ENCODE assay signal across 8 cellular contexts in genomic region chr2:1769703-1770422, GRCh38. TPM values are rescaled to one million over a fixed set of nuclear protein-coding genes. Genes with fewer than 3 reads are reported as not detected.
DNase-seq lines count a peak whose midpoint lies in the region; ATAC-seq lines count a peak whose summit lies in the region.

No MANE protein-coding gene starts in this region.

- DNase-seq in AG08395 (ENCODE audit: low spot score), result peak; percentile 48
- peak; percentile 53 for DNase-seq in NAMALWA (ENCODE audit: low spot score)
- DNase-seq in SK-N-DZ (ENCODE audit: low spot score), result peak; percentile 73
- peak; percentile 72 for DNase-seq in cerebellar cortex (ENCODE audit: low spot score)
- peak; percentile 81 for DNase-seq in kidney tubule cell (ENCODE audit: low spot score)
- DNase-seq in stimulated activated CD4-positive, alpha-beta T cell treated with anti-CD3 and anti-CD28 coated beads, TNF-alpha, amount 100 ng/mL, for 24 hours (ENCODE audit: low read depth in 3 of 3), result peak; percentile 12 to 52 (median 15)

- peak; percentile 60 for ATAC-seq in GM18909 (IDR thresholded peaks at IDR 0.05; ENCODE audit: poor library complexity, unreplicated experiment)
- ATAC-seq in HG03108 (IDR thresholded peaks at IDR 0.05; ENCODE audit: unreplicated experiment), result no peak

RNA-seq across cellular contexts. Expression of gene PXDN, which starts 25.5 kb away (rescaled TPM):
- 29.4 and 37.6 TPM in 2 replicates for polyA plus RNA-seq in SK-N-DZ (2014; cell fraction: cytosol; rRNA removed)
- 65.5 and 125 TPM in 2 replicates for polyA plus RNA-seq in SK-N-DZ (2014; cell fraction: nucleus; rRNA removed)

Comparison
In these comparisons a context has a peak if more than half of its experiments do, and no peak if none do; other contexts are left out.
1. DNase-seq: peak in every context shown above with its lines; median percentile 81 in kidney tubule cell; 73 in SK-N-DZ; 72 in cerebellar cortex; 53 in NAMALWA; 48 in AG08395; 15 in stimulated activated CD4-positive, alpha-beta T cell treated with anti-CD3 and anti-CD28 coated beads, TNF-alpha, amount 100 ng/mL, for 24 hours.